In the genomic region with DNA sequence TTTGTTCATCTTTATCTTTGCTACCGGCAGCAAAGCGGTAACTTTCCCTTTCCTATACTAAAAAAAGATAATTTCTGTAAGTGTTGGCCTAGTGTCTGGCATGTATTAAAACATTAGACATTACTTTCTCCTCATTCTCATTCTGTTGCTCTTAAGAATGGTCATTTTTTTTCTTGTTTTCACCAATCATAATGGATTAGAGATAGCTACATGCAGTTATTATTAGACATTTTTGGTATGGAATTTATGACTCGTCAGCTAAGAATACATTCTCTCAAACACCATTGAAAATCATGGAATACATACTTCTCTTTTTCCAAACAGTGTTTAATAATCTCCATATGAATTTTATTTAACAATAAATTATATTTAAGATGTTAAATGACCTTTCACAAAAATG, we compare ENCODE assay signal across 22 cellular contexts.
"Had no signal": no experiment of that assay in that cellular context is flagged by ENCODE, and none has a peak within 500 bp of the region (broad histone marks: within the 10 kb centered on the region; RNA-seq: fewer than 3 reads in every experiment).

No MANE protein-coding gene starts in this region.

- ATAC-seq: activated CD4-positive, CD25-positive, alpha-beta regulatory T cell treated with anti-CD3 and anti-CD28 coated beads, Interleukin-2, amount 50 U/mL, for 24 hours; effector memory CD8-positive, alpha-beta T cell; heart right ventricle; psoas muscle; right lobe of liver; stimulated activated naive CD8-positive, alpha-beta T cell treated with anti-CD3 and anti-CD28 coated beads, Interleukin-15, amount 100 ng/mL, for 72 hours had no signal

- H3K27me3 Mint-ChIP-seq: effector memory CD8-positive, alpha-beta T cell; naive B cell; stimulated activated naive CD8-positive, alpha-beta T cell treated with anti-CD3 and anti-CD28 coated beads, Interleukin-15, amount 100 ng/mL, for 72 hours had no signal

- DNase-seq: activated CD4-positive, alpha-beta T cell treated with anti-CD3 and anti-CD28 coated beads, Interleukin-2, amount 50 U/mL, for 1 hour; activated CD8-positive, alpha-beta memory T cell treated with anti-CD3 and anti-CD28 coated beads, Interleukin-2, amount 50 U/mL, for 4 hours; activated effector memory CD4-positive, alpha-beta T cell treated with Interleukin-2 at 50 U/mL for 16 hours; activated naive CD4-positive, alpha-beta T cell treated with anti-CD3 and anti-CD28 coated beads, Interleukin-2, amount 50 U/mL, for 16 hours; activated T-cell treated with anti-CD3 and anti-CD28 coated beads, Interleukin-2, amount 50 U/mL, for 48 hours; effector memory CD8-positive, alpha-beta T cell; heart right ventricle; kidney glomerular epithelial cell; left ventricle myocardium inferior; naive B cell; ovary; psoas muscle; right lobe of liver; small intestine; stimulated activated CD4-positive, alpha-beta T cell treated with anti-CD3 and anti-CD28 coated beads, Interleukin-4, amount 100 ng/mL, for 1 hour; stimulated activated naive CD8-positive, alpha-beta T cell treated with anti-CD3 and anti-CD28 coated beads, Interleukin-15, amount 100 ng/mL, for 72 hours; T1000; trophoblast cell had no signal

- H3K27ac Mint-ChIP-seq: effector memory CD8-positive, alpha-beta T cell; naive B cell; neural progenitor cell; stimulated activated naive CD8-positive, alpha-beta T cell treated with anti-CD3 and anti-CD28 coated beads, Interleukin-15, amount 100 ng/mL, for 72 hours had no signal

- H3K4me1 Mint-ChIP-seq: naive B cell; neural progenitor cell; stimulated activated naive CD8-positive, alpha-beta T cell treated with anti-CD3 and anti-CD28 coated beads, Interleukin-15, amount 100 ng/mL, for 72 hours had no signal

- H3K27ac ChIP-seq: cardiac muscle cell, heart right ventricle, left ventricle myocardium inferior, neural progenitor cell, ovary, psoas muscle, right lobe of liver, suprapubic skin had no signal

- H3K4me3 Mint-ChIP-seq: effector memory CD8-positive, alpha-beta T cell; naive B cell; neural progenitor cell; stimulated activated naive CD8-positive, alpha-beta T cell treated with anti-CD3 and anti-CD28 coated beads, Interleukin-15, amount 100 ng/mL, for 72 hours had no signal

- H3K36me3 ChIP-seq: cardiac muscle cell, heart right ventricle, left ventricle myocardium inferior, neural progenitor cell, ovary, right lobe of liver, suprapubic skin had no signal

- H3K9me3 ChIP-seq: ovary, psoas muscle, right lobe of liver, suprapubic skin had no signal

- H3K36me3 Mint-ChIP-seq: naive B cell, neural progenitor cell had no signal

- H3K27me3 ChIP-seq: cardiac muscle cell, heart right ventricle, neural progenitor cell, ovary, right lobe of liver, suprapubic skin had no signal

- H3K4me1 ChIP-seq: heart right ventricle, left ventricle myocardium inferior, neural progenitor cell, psoas muscle, right lobe of liver, suprapubic skin had no signal

- H3K4me3 ChIP-seq: cardiac muscle cell, heart right ventricle, left ventricle myocardium inferior, neural progenitor cell, ovary, psoas muscle, right lobe of liver, suprapubic skin had no signal
